Comparison of ENCODE assay signal across 15 cellular contexts in genomic region chr7:73437091-73437490, GRCh38. TPM values are rescaled to one million over a fixed set of nuclear protein-coding genes. Genes with fewer than 3 reads are reported as not detected.
"Had no signal": no experiment of that assay in that cellular context is flagged by ENCODE, and none has a peak within 500 bp of the region (broad histone marks: within the 10 kb centered on the region; RNA-seq: fewer than 3 reads in every experiment).

No MANE protein-coding gene starts in this region.

- H3K9me3 ChIP-seq: breast epithelium, gastrocnemius medialis, neutrophil, transverse colon had no signal

- H3K27ac Mint-ChIP-seq: endodermal cell; immature natural killer cell; T-helper 2 cell treated with Interferon-gamma antibody and Interleukin-4, amounts not matched to agents 5 μg/mL and 100 μg/mL, for 36 hours had no signal

- H3K27me3 ChIP-seq: gastrocnemius medialis had no signal

- H3K4me3 Mint-ChIP-seq: activated T-helper 17 cell treated with anti-CD3 and anti-CD28 coated beads, Interleukin-2, amount 50 U/mL, for 72 hours; endodermal cell; immature natural killer cell; T-helper 2 cell treated with Interferon-gamma antibody and Interleukin-4, amounts not matched to agents 5 μg/mL and 100 μg/mL, for 36 hours had no signal

- H3K36me3 ChIP-seq: breast epithelium, neutrophil had no signal

- H3K27ac ChIP-seq: breast epithelium, gastrocnemius medialis, heart left ventricle, neutrophil, transverse colon had no signal

- ATAC-seq: activated T-helper 17 cell treated with anti-CD3 and anti-CD28 coated beads, Interleukin-2, amount 50 U/mL, for 72 hours; gastrocnemius medialis; heart left ventricle; stimulated activated naive CD8-positive, alpha-beta T cell treated with anti-CD3 and anti-CD28 coated beads, Interleukin-15, Interleukin-2, amounts not matched to agents 100 U/mL and 50 U/mL, for 24 hours had no signal

- H3K27me3 Mint-ChIP-seq: activated T-helper 17 cell treated with anti-CD3 and anti-CD28 coated beads, Interleukin-2, amount 50 U/mL, for 72 hours had no signal

- H3K4me1 ChIP-seq: breast epithelium had no signal

- H3K9me3 Mint-ChIP-seq: activated T-helper 17 cell treated with anti-CD3 and anti-CD28 coated beads, Interleukin-2, amount 50 U/mL, for 72 hours; immature natural killer cell; T-helper 2 cell treated with Interferon-gamma antibody and Interleukin-4, amounts not matched to agents 5 μg/mL and 100 μg/mL, for 36 hours had no signal

- DNase-seq: activated CD4-positive, alpha-beta T cell treated with anti-CD3 and anti-CD28 coated beads, Interleukin-2, amount 50 U/mL, for 1 hour; activated naive CD4-positive, alpha-beta T cell treated with Interleukin-2 at 50 U/mL for 16 hours; aorta; dermis blood vessel endothelial cell; gastrocnemius medialis; heart left ventricle; immature natural killer cell; stimulated activated CD4-positive, alpha-beta T cell treated with anti-CD3 and anti-CD28 coated beads, Interleukin-4, amount 100 ng/mL, for 24 hours; stimulated activated naive CD8-positive, alpha-beta T cell treated with anti-CD3 and anti-CD28 coated beads, Interleukin-15, Interleukin-2, amounts not matched to agents 100 U/mL and 50 U/mL, for 24 hours; transverse colon had no signal

- H3K4me3 ChIP-seq: breast epithelium, gastrocnemius medialis, heart left ventricle, transverse colon had no signal

- H3K4me1 Mint-ChIP-seq: activated T-helper 17 cell treated with anti-CD3 and anti-CD28 coated beads, Interleukin-2, amount 50 U/mL, for 72 hours; endodermal cell had no signal

RNA-seq across cellular contexts. Expression of gene FZD9, which starts 3.5 kb away (rescaled TPM):
- total RNA-seq: activated T-helper 17 cell treated with anti-CD3 and anti-CD28 coated beads, Interleukin-2, amount 50 U/mL, for 72 hours had no signal
